ENCODE assay signal across 8 cellular contexts in genomic region chr17:63445571-63446217, GRCh38. TPM values are rescaled to one million over a fixed set of nuclear protein-coding genes. Genes with fewer than 3 reads are reported as not detected.
DNase-seq lines count a peak whose midpoint lies in the region; ATAC-seq, FAIRE-seq and TF ChIP-seq lines count a peak whose summit lies in the region.

No MANE protein-coding gene starts in this region.

- peak overlapping the region; percentile 28 for H3K27ac Mint-ChIP-seq in activated T-cell treated with anti-CD3 and anti-CD28 coated beads, Interleukin-2, amount 50 U/mL, for 72 hours
- no peak overlapping the region for H3K27ac Mint-ChIP-seq in osteocyte (ENCODE audit: unreplicated experiment)

- no peak for TF ChIP-seq EP300 in A549 (IDR thresholded peaks at IDR 0.05)

- H3K9me3 ChIP-seq in A549: no peaks in the 10 kb centered on the region

- TF ChIP-seq RAD21 in A549 (conservative IDR thresholded peaks at IDR 0.05 in 1 of 2, IDR thresholded peaks at IDR 0.05 in 1 of 2): peak in 1 of 2 experiments; percentile 44; a peak in 3 of 5 replicates

- H3K4me2 ChIP-seq in A549: peak overlapping the region; percentile 94

- CTCF ChIA-PET in A549 (lab: Yijun Ruan, JAX): interaction anchor here (0.6 to 23.8 kb wide), 21 partner anchors 7 to 180 kb away, joined by 3 to 364 read pairs (median 4); partner anchors contain the start of genes ACE and DCAF7

- 9% methylated on average over 33 of the region's 53 CpGs for WGBS in A549 (ENCODE audit: missing lambda C conversion rate)

- peaks cover 24% of the 10 kb centered on the region for H3K4me1 Mint-ChIP-seq in activated T-cell treated with anti-CD3 and anti-CD28 coated beads, Interleukin-2, amount 50 U/mL, for 72 hours (ENCODE audit: low read depth)
- peaks cover 12% of the 10 kb centered on the region for H3K4me1 Mint-ChIP-seq in osteocyte (ENCODE audit: unreplicated experiment)

- H3K4me3 ChIP-seq in A549 (peak overlapping the region; percentile 69), fibroblast of pulmonary artery (replicated peaks; ENCODE audit: low read depth, low read length) (peak overlapping the region; percentile 51)

- peak; percentile 25; the same call in 1 of the 2 replicates for TF ChIP-seq POLR2A in A549 (IDR thresholded peaks at IDR 0.05; ENCODE audit: low read length)

- POLR2A ChIA-PET in A549 (lab: Yijun Ruan, JAX): interaction anchor here (0.7 to 3.0 kb wide), 8 partner anchors 11 to 176 kb away, joined by 3 to 10 read pairs (median 4); partner anchors contain the start of gene MAP3K3

- ATAC-seq in A549 (peak; percentile 88 to 94), GM18517 (IDR thresholded peaks at IDR 0.05; ENCODE audit: unreplicated experiment) (peak; percentile 43), HG02973 (IDR thresholded peaks at IDR 0.05; ENCODE audit: unreplicated experiment) (peak; percentile 61)
- peak; percentile 73 to 74 for ATAC-seq in activated T-cell treated with anti-CD3 and anti-CD28 coated beads, Interleukin-2, amount 50 U/mL, for 72 hours (replicated peaks in 1 of 2)

- no peaks in the 10 kb centered on the region for H3K27me3 Mint-ChIP-seq in activated T-cell treated with anti-CD3 and anti-CD28 coated beads, Interleukin-2, amount 50 U/mL, for 72 hours (ENCODE audit: low read depth)
- peaks cover 4% of the 10 kb centered on the region for H3K27me3 Mint-ChIP-seq in osteocyte (ENCODE audit: unreplicated experiment)

- no peak for FAIRE-seq in A549 (lab: Jason Lieb, UNC)

- TF ChIP-seq CTCF in A549 (IDR thresholded peaks at IDR 0.05): peak; percentile 61
- no peak for TF ChIP-seq CTCF in fibroblast of pulmonary artery (IDR thresholded peaks at IDR 0.05; ENCODE audit: low read length, missing control alignments)
- peak; percentile 58 for TF ChIP-seq CTCF in osteocyte (IDR thresholded peaks at IDR 0.05)

- DNase-seq in A549 (ENCODE audit: low read depth in 1 of 2, low spot score in 1 of 2) (peak; percentile 76 to 92), NCI-H748 (lab: John Stamatoyannopoulos, UW; ENCODE audit: unreplicated experiment) (peak; percentile 75), fibroblast of pulmonary artery (ENCODE audit: low read depth) (peak; percentile 38), osteocyte (ENCODE audit: extremely low spot score, unreplicated experiment) (no peak), KG1 (lab: John Stamatoyannopoulos, UW) (no peak)
- peak; percentile 46 to 56 for DNase-seq in activated T-cell treated with anti-CD3 and anti-CD28 coated beads, Interleukin-2, amount 50 U/mL, for 72 hours

- H3K9me3 Mint-ChIP-seq in activated T-cell treated with anti-CD3 and anti-CD28 coated beads, Interleukin-2, amount 50 U/mL, for 72 hours: no peaks in the 10 kb centered on the region
- no peaks in the 10 kb centered on the region for H3K9me3 Mint-ChIP-seq in osteocyte (ENCODE audit: unreplicated experiment)

- H3K4me3 Mint-ChIP-seq in activated T-cell treated with anti-CD3 and anti-CD28 coated beads, Interleukin-2, amount 50 U/mL, for 72 hours: peak overlapping the region; percentile 62 to 68
- H3K4me3 Mint-ChIP-seq in osteocyte (ENCODE audit: unreplicated experiment): peak overlapping the region; percentile 68

- peaks cover 15% of the 10 kb centered on the region for H3K4me1 ChIP-seq in A549

- H3K27ac ChIP-seq in A549: peak overlapping the region; percentile 94 to 98

- no peaks in the 10 kb centered on the region for H3K36me3 Mint-ChIP-seq in activated T-cell treated with anti-CD3 and anti-CD28 coated beads, Interleukin-2, amount 50 U/mL, for 72 hours (ENCODE audit: insufficient read depth in 2 of 2)
- no peaks in the 10 kb centered on the region for H3K36me3 Mint-ChIP-seq in osteocyte (ENCODE audit: unreplicated experiment)

TF ChIP-seq in A549, 52 proteins besides CTCF, POLR2A, EP300 and RAD21:
- peak; percentile 76; the same call in 1 of the 2 replicates for TF ChIP-seq MAX (IDR thresholded peaks at IDR 0.05)
- TF ChIP-seq POLR2AphosphoS2 (conservative IDR thresholded peaks at IDR 0.05; ENCODE audit: low read length): no peak
- no peak for TF ChIP-seq CHD2 (IDR thresholded peaks at IDR 0.05; ENCODE audit: low read length, partially characterized antibody)
- TF ChIP-seq MAZ (IDR thresholded peaks at IDR 0.05; ENCODE audit: borderline replicate concordance, low read depth, low read length): no peak
- TF ChIP-seq ATOH8 (CRISPR knock-in tag; IDR thresholded peaks at IDR 0.05; ENCODE audit: low read depth): no peak
- no peak for TF ChIP-seq HOXA7 (CRISPR knock-in tag; IDR thresholded peaks at IDR 0.05)
- peak; percentile 41; the same call in 2 of the 3 replicates for TF ChIP-seq SMC3 (IDR thresholded peaks at IDR 0.05)
- no peak for TF ChIP-seq NFE2L2 (conservative IDR thresholded peaks at IDR 0.05; ENCODE audit: low read length)
- no peak for TF ChIP-seq HES2 (IDR thresholded peaks at IDR 0.05)
- TF ChIP-seq ESRRA (IDR thresholded peaks at IDR 0.05; ENCODE audit: borderline replicate concordance, low read length): no peak
- no peak for TF ChIP-seq MYC (IDR thresholded peaks at IDR 0.05; ENCODE audit: borderline replicate concordance, low read length)
- TF ChIP-seq FOSB (CRISPR knock-in tag; IDR thresholded peaks at IDR 0.05): no peak
- no peak for TF ChIP-seq EHMT2 (IDR thresholded peaks at IDR 0.05; ENCODE audit: low read depth)
TF ChIP-seq in A549: peak in this region for 2.

RNA-seq across cellular contexts. Expression of gene CYB561, which starts 0.4 kb away (rescaled TPM):
- polyA plus RNA-seq in A549 (2011; rRNA removed) (16.6 and 19.7 TPM in 2 replicates), A549 (2017; fragmentation: RNase III; extraction: RNeasy Plus Mini Kit Qiagen cat#74134 plus additional on column Dnase treatment) (26.8 to 29.8 TPM (median 27.2 TPM) in 3 replicates)
- 23.2 and 33.5 TPM in 2 replicates for polyA plus RNA-seq in A549 (2012; cell fraction: cytosol; rRNA removed)
- polyA plus RNA-seq in A549 (2012; cell fraction: nucleus; rRNA removed): 43.4 and 61.5 TPM in 2 replicates
- 29.3 and 38.2 TPM in 2 replicates for polyA minus RNA-seq in A549 (2011; rRNA and poly(A)+ RNA removed)
- 10 to 100 TPM in 1 of 2 donors, 1 to 10 TPM in 1; 4.7 to 10.2 TPM for total RNA-seq in activated T-cell treated with anti-CD3 and anti-CD28 coated beads, Interleukin-2, amount 50 U/mL, for 72 hours
- 5.7 and 6.1 TPM in 2 replicates for total RNA-seq in osteocyte

RNA-seq across cellular contexts. Expression of gene ACE, which starts 31.2 kb away (rescaled TPM):
- polyA plus RNA-seq in A549 (2011; rRNA removed): 0.22 and 0.38 TPM in 2 replicates
- polyA plus RNA-seq in A549 (2012; cell fraction: cytosol; rRNA removed): 0.26 and 0.45 TPM in 2 replicates
- 0.81 and 1.6 TPM in 2 replicates for polyA plus RNA-seq in A549 (2012; cell fraction: nucleus; rRNA removed)
- 0.31 to 0.52 TPM (median 0.32 TPM) in 3 replicates for polyA plus RNA-seq in A549 (2017; fragmentation: RNase III; extraction: RNeasy Plus Mini Kit Qiagen cat#74134 plus additional on column Dnase treatment)
- 1.4 and 1.9 TPM in 2 replicates for polyA minus RNA-seq in A549 (2011; rRNA and poly(A)+ RNA removed)
- 1 to 10 TPM in 1 of 2 donors, under 1 TPM in 1; 0.58 to 2.5 TPM for total RNA-seq in activated T-cell treated with anti-CD3 and anti-CD28 coated beads, Interleukin-2, amount 50 U/mL, for 72 hours
- total RNA-seq in osteocyte: 0.91 and 1.1 TPM in 2 replicates

Comparison
In these comparisons a context has a peak if more than half of its experiments do, and no peak if none do; other contexts are left out.
1. DNase-seq: peak in A549 (2 of 2), NCI-H748 (single experiment), activated T-cell treated with anti-CD3 and anti-CD28 coated beads, Interleukin-2, amount 50 U/mL, for 72 hours (2 of 2) and fibroblast of pulmonary artery (single experiment); none in osteocyte (single experiment) and KG1 (single experiment).
2. Peak in every context shown above with its lines, with median percentiles within 50 percentile points of each other: ATAC-seq.